In the genomic region with DNA sequence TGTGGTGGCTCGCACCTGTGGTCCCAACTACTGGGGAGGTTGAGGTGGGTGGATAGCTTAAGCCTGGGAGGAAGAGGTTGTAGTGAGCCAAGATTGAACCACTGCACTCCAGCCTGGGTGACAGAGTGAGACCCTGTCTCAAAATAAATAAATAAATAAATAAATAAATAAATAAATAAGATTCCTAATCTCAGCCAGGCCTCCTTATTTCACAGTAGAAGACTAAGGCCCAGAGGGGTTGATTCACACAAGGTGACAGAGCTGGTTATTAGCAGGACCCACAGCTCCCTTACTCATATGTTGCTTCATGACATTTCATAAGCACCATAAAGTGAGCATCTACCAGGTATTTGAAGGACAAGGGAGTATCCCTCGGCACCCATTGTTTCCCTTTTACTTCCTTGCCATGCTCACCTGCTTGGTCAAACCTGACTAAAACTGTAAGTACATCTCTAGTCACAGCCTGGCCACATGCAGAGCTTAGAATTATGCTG, we compare ENCODE assay signal across 15 cellular contexts.
"Had no signal": no experiment of that assay in that cellular context is flagged by ENCODE, and none has a peak within 500 bp of the region (broad histone marks: within the 10 kb centered on the region; RNA-seq: fewer than 3 reads in every experiment).

No MANE protein-coding gene starts in this region.

- H3K27me3 Mint-ChIP-seq: activated CD4-positive, alpha-beta memory T cell treated with anti-CD3 and anti-CD28 coated beads for 36 hours; activated CD4-positive, alpha-beta T cell treated with anti-CD3 and anti-CD28 coated beads for 36 hours; activated naive CD4-positive, alpha-beta T cell treated with anti-CD3 and anti-CD28 coated beads, Interleukin-2, amount 10 ng/mL, durations not matched to agents 7 days and 5 days; activated T-cell treated with anti-CD3 and anti-CD28 coated beads, Interleukin-2, amount 50 U/mL, for 24 hours; T-helper 17 cell had no signal

- H3K27me3 ChIP-seq: right atrium auricular region, upper lobe of left lung had no signal

- H3K36me3 ChIP-seq: right atrium auricular region, upper lobe of left lung had no signal

- H3K4me3 Mint-ChIP-seq: activated CD4-positive, alpha-beta memory T cell treated with anti-CD3 and anti-CD28 coated beads for 36 hours; activated CD4-positive, alpha-beta T cell treated with anti-CD3 and anti-CD28 coated beads for 36 hours; activated naive CD4-positive, alpha-beta T cell treated with anti-CD3 and anti-CD28 coated beads, Interleukin-2, amount 10 ng/mL, durations not matched to agents 7 days and 5 days; activated T-cell treated with anti-CD3 and anti-CD28 coated beads, Interleukin-2, amount 50 U/mL, for 24 hours; natural killer cell; T-helper 17 cell had no signal

- H3K9me3 ChIP-seq: right atrium auricular region, upper lobe of left lung had no signal

- DNase-seq: activated CD4-positive, alpha-beta memory T cell treated with anti-CD3 and anti-CD28 coated beads for 36 hours; activated CD4-positive, alpha-beta T cell treated with anti-CD3 and anti-CD28 coated beads for 36 hours; activated naive CD4-positive, alpha-beta T cell treated with anti-CD3 and anti-CD28 coated beads, Interleukin-2, amount 10 ng/mL, durations not matched to agents 7 days and 5 days; activated T-cell treated with anti-CD3 and anti-CD28 coated beads, Interleukin-2, amount 50 U/mL, for 24 hours; caudate nucleus; foreskin fibroblast; head of caudate nucleus; natural killer cell; stimulated activated CD4-positive, alpha-beta T cell treated with anti-CD3 and anti-CD28 coated beads, Interleukin-4, amount 100 ng/mL, for 4 hours; stimulated activated CD8-positive, alpha-beta memory T cell treated with anti-CD3 and anti-CD28 coated beads, Interleukin-4, amount 100 ng/mL, for 48 hours; stimulated activated naive CD4-positive, alpha-beta T cell treated with Interleukin-2 at 50 U/mL for 16 hours; T-helper 17 cell; upper lobe of left lung had no signal

- H3K4me3 ChIP-seq: right atrium auricular region, upper lobe of left lung had no signal

- H3K4me1 Mint-ChIP-seq: activated CD4-positive, alpha-beta T cell treated with anti-CD3 and anti-CD28 coated beads for 36 hours; activated naive CD4-positive, alpha-beta T cell treated with anti-CD3 and anti-CD28 coated beads, Interleukin-2, amount 10 ng/mL, durations not matched to agents 7 days and 5 days; natural killer cell had no signal

- ATAC-seq: activated CD4-positive, alpha-beta T cell treated with anti-CD3 and anti-CD28 coated beads for 36 hours; left lobe of liver; natural killer cell; T-helper 17 cell had no signal

- H3K27ac Mint-ChIP-seq: activated CD4-positive, alpha-beta memory T cell treated with anti-CD3 and anti-CD28 coated beads for 36 hours; activated CD4-positive, alpha-beta T cell treated with anti-CD3 and anti-CD28 coated beads for 36 hours; activated naive CD4-positive, alpha-beta T cell treated with anti-CD3 and anti-CD28 coated beads, Interleukin-2, amount 10 ng/mL, durations not matched to agents 7 days and 5 days; activated T-cell treated with anti-CD3 and anti-CD28 coated beads, Interleukin-2, amount 50 U/mL, for 24 hours; natural killer cell had no signal

- H3K9me3 Mint-ChIP-seq: activated CD4-positive, alpha-beta memory T cell treated with anti-CD3 and anti-CD28 coated beads for 36 hours; activated naive CD4-positive, alpha-beta T cell treated with anti-CD3 and anti-CD28 coated beads, Interleukin-2, amount 10 ng/mL, durations not matched to agents 7 days and 5 days; activated T-cell treated with anti-CD3 and anti-CD28 coated beads, Interleukin-2, amount 50 U/mL, for 24 hours; natural killer cell had no signal

- H3K27ac ChIP-seq: right atrium auricular region, upper lobe of left lung had no signal

- H3K36me3 Mint-ChIP-seq: activated CD4-positive, alpha-beta memory T cell treated with anti-CD3 and anti-CD28 coated beads for 36 hours; activated naive CD4-positive, alpha-beta T cell treated with anti-CD3 and anti-CD28 coated beads, Interleukin-2, amount 10 ng/mL, durations not matched to agents 7 days and 5 days; natural killer cell had no signal
